Comparison of ENCODE assay signal across 1 cellular context in genomic region chr16:70681382-70682238, GRCh38.
TF ChIP-seq lines count a peak whose summit lies in the region.

No MANE protein-coding gene starts in this region.

TF ChIP-seq in HepG2, 621 proteins besides CTCF, POLR2A, EP300 and RAD21 (continued from another document and continues in another):
- no peak for TF ChIP-seq HOMEZ (CRISPR knock-in tag; IDR thresholded peaks at IDR 0.05; ENCODE audit: low read depth)
- TF ChIP-seq ZNF30 (CRISPR knock-in tag; IDR thresholded peaks at IDR 0.05) = no peak
- TF ChIP-seq HNRNPLL (IDR thresholded peaks at IDR 0.05; ENCODE audit: low read depth, low read length, poor library complexity, severe bottlenecking) = peak; percentile 60
- no peak for TF ChIP-seq ZKSCAN1 (IDR thresholded peaks at IDR 0.05; ENCODE audit: low read length)
- peak; percentile 58; the same call in 1 of the 2 replicates for TF ChIP-seq TAF1 (CRISPR knock-in tag; IDR thresholded peaks at IDR 0.05)
- TF ChIP-seq HNF1A (IDR thresholded peaks at IDR 0.05; ENCODE audit: low read depth) = no peak
- peak; percentile 16; the same call in 1 of the 2 replicates for TF ChIP-seq HNF1A (CRISPR knock-in tag; IDR thresholded peaks at IDR 0.05; ENCODE audit: borderline replicate concordance)
- TF ChIP-seq TFDP2 (CRISPR knock-in tag; IDR thresholded peaks at IDR 0.05) = no peak
- no peak for TF ChIP-seq ZNF816 (CRISPR knock-in tag; IDR thresholded peaks at IDR 0.05; ENCODE audit: borderline replicate concordance)
- TF ChIP-seq ZNF577 (CRISPR knock-in tag; IDR thresholded peaks at IDR 0.05; ENCODE audit: borderline replicate concordance, low read depth) = no peak
- TF ChIP-seq GTF2F1 (IDR thresholded peaks at IDR 0.05; ENCODE audit: low read length) = no peak
- TF ChIP-seq REST (IDR thresholded peaks at IDR 0.05; ENCODE audit: borderline replicate concordance in 1 of 2, low read depth in 1 of 2, low read length in 2 of 2) = no peak
- no peak for TF ChIP-seq ZNF782 (CRISPR knock-in tag; IDR thresholded peaks at IDR 0.05; ENCODE audit: borderline replicate concordance)
- TF ChIP-seq ZNF292 (CRISPR knock-in tag; IDR thresholded peaks at IDR 0.05; ENCODE audit: borderline replicate concordance, low read depth) = no peak; the same call in none of the 2 replicates
- TF ChIP-seq ZNF639 (CRISPR knock-in tag; conservative IDR thresholded peaks at IDR 0.05) = no peak; the same call in 1 of the 2 replicates
- peak; percentile 97 for TF ChIP-seq ZNF296 (CRISPR knock-in tag; conservative IDR thresholded peaks at IDR 0.05)
- 0 out of 2 replicates have a peak, but pooled peaks have one; percentile 21 for TF ChIP-seq CC2D1A (CRISPR knock-in tag; IDR thresholded peaks at IDR 0.05)
- 0 out of 2 replicates have a peak, but pooled peaks have one; percentile 20 for TF ChIP-seq KLF6 (CRISPR knock-in tag; IDR thresholded peaks at IDR 0.05)
- TF ChIP-seq ZSCAN20 (CRISPR knock-in tag; IDR thresholded peaks at IDR 0.05; ENCODE audit: borderline replicate concordance) = peak; percentile 69; the same call in 1 of the 2 replicates
- 0 out of 2 replicates have a peak, but pooled peaks have one; percentile 62 for TF ChIP-seq NKX3-1 (CRISPR knock-in tag; IDR thresholded peaks at IDR 0.05)
- TF ChIP-seq ZNF225 (CRISPR knock-in tag; IDR thresholded peaks at IDR 0.05) = peak; percentile 10; the same call in 1 of the 2 replicates
- TF ChIP-seq ZSCAN31 (CRISPR knock-in tag; IDR thresholded peaks at IDR 0.05; ENCODE audit: low read depth) = no peak; the same call in 1 of the 2 replicates
- no peak for TF ChIP-seq NONO (IDR thresholded peaks at IDR 0.05)
- peak; percentile 30 for TF ChIP-seq NONO (CRISPR knock-in tag; conservative IDR thresholded peaks at IDR 0.05)
- peak; percentile 45; the same call in 1 of the 2 replicates for TF ChIP-seq THRA (CRISPR knock-in tag; IDR thresholded peaks at IDR 0.05; ENCODE audit: borderline replicate concordance)
- TF ChIP-seq ZNF274 (CRISPR knock-in tag; IDR thresholded peaks at IDR 0.05) = no peak
- no peak for TF ChIP-seq ATAD3A (CRISPR knock-in tag; IDR thresholded peaks at IDR 0.05)
- peak; percentile 19; the same call in 1 of the 2 replicates for TF ChIP-seq ZNF512B (CRISPR knock-in tag; IDR thresholded peaks at IDR 0.05; ENCODE audit: borderline replicate concordance)
- no peak for TF ChIP-seq SNRNP70 (IDR thresholded peaks at IDR 0.05; ENCODE audit: low read depth, low read length)
- TF ChIP-seq ZNF761 (CRISPR knock-in tag; conservative IDR thresholded peaks at IDR 0.05) = 0 out of 2 replicates have a peak, but pooled peaks have one; percentile 34
- TF ChIP-seq SYNCRIP (IDR thresholded peaks at IDR 0.05; ENCODE audit: insufficient read depth, low read depth, low read length) = no peak
- no peak for TF ChIP-seq ZNF230 (CRISPR knock-in tag; IDR thresholded peaks at IDR 0.05)
- TF ChIP-seq SCMH1 (CRISPR knock-in tag; IDR thresholded peaks at IDR 0.05; ENCODE audit: borderline replicate concordance) = no peak
- TF ChIP-seq BCLAF1 (IDR thresholded peaks at IDR 0.05) = no peak
- no peak for TF ChIP-seq PRMT3 (CRISPR knock-in tag; IDR thresholded peaks at IDR 0.05; ENCODE audit: borderline replicate concordance, low read depth)
- peak; percentile 72; the same call in 1 of the 2 replicates for TF ChIP-seq ZSCAN12 (CRISPR knock-in tag; IDR thresholded peaks at IDR 0.05)
- no peak for TF ChIP-seq ZNF691 (CRISPR knock-in tag; IDR thresholded peaks at IDR 0.05; ENCODE audit: borderline replicate concordance, low read depth)
- TF ChIP-seq NFE2 (CRISPR knock-in tag; IDR thresholded peaks at IDR 0.05) = no peak
- TF ChIP-seq MED13 (CRISPR knock-in tag; IDR thresholded peaks at IDR 0.05) = peak; percentile 77
- TF ChIP-seq SIN3A (IDR thresholded peaks at IDR 0.05; ENCODE audit: borderline replicate concordance, low read depth, low read length) = no peak
- TF ChIP-seq CREB1 (IDR thresholded peaks at IDR 0.05) = no peak
- TF ChIP-seq CREB1 (CRISPR knock-in tag; IDR thresholded peaks at IDR 0.05) = no peak
- peak; percentile 62 for TF ChIP-seq GFI1 (CRISPR knock-in tag; IDR thresholded peaks at IDR 0.05; ENCODE audit: borderline replicate concordance)
